Comparison of ENCODE assay signal across 19 cellular contexts in genomic region chr1:226397955-226398636, GRCh38. TPM values are rescaled to one million over a fixed set of nuclear protein-coding genes. Genes with fewer than 3 reads are reported as not detected.
DNase-seq lines count a peak whose midpoint lies in the region; ATAC-seq and TF ChIP-seq lines count a peak whose summit lies in the region.
"Had no signal": no experiment of that assay in that cellular context is flagged by ENCODE, and none has a peak within 500 bp of the region (broad histone marks: within the 10 kb centered on the region; RNA-seq: fewer than 3 reads in every experiment).

No MANE protein-coding gene starts in this region.

- H3K27ac Mint-ChIP-seq in H9 (peak overlapping the region; percentile 49 to 73 (median 61); a peak in 5 of 7 replicates), progenitor cell of endocrine pancreas (peak overlapping the region; percentile 43)
- H3K27ac Mint-ChIP-seq in naive thymus-derived CD4-positive, alpha-beta T cell, result peak overlapping the region in 1 of 9 donors; percentile 10
- H3K27ac Mint-ChIP-seq: CD8-positive, alpha-beta T cell had no signal

- no peak overlapping the region for H3K4ac ChIP-seq in H9 (ENCODE audit: low read depth, low read length)

- H3K18ac ChIP-seq in H9 (ENCODE audit: insufficient read length, low read depth, low read length), result no peak overlapping the region

- H3K79me1 ChIP-seq in H9 (ENCODE audit: insufficient read depth, low read depth, low read length, poor library complexity, severe bottlenecking), result peaks cover 18% of the 10 kb centered on the region

- H3K9me3 Mint-ChIP-seq in H9, result no peaks in the 10 kb centered on the region
- H3K9me3 Mint-ChIP-seq in progenitor cell of endocrine pancreas (ENCODE audit: low read depth), result no peaks in the 10 kb centered on the region
- H3K9me3 Mint-ChIP-seq in naive thymus-derived CD4-positive, alpha-beta T cell, result no peaks in the 10 kb centered on the region
- H3K9me3 Mint-ChIP-seq: CD8-positive, alpha-beta T cell had no signal

- no peak overlapping the region for H3K4me3 ChIP-seq in BLaER1
- no peak overlapping the region for H3K4me3 ChIP-seq in hepatocyte
- no peak overlapping the region for H3K4me3 ChIP-seq in naive thymus-derived CD4-positive, alpha-beta T cell (ENCODE audit: low read length)
- H3K4me3 ChIP-seq: GM23248, Peyer's patch had no signal

- H2AK5ac ChIP-seq in H9 (ENCODE audit: insufficient read length, low read length), result no peak overlapping the region

- no peak overlapping the region for H2BK5ac ChIP-seq in H9 (ENCODE audit: insufficient read length, low read length)

- H3K27ac ChIP-seq in BLaER1, result no peak overlapping the region
- no peak overlapping the region for H3K27ac ChIP-seq in H9 (ENCODE audit: insufficient read length, low read depth, low read length)
- peak overlapping the region; percentile 40 for H3K27ac ChIP-seq in hepatocyte
- no peak overlapping the region for H3K27ac ChIP-seq in naive thymus-derived CD4-positive, alpha-beta T cell (ENCODE audit: low read depth, low read length)
- H3K27ac ChIP-seq: GM23248, Peyer's patch had no signal

- no peak overlapping the region for H2AFZ ChIP-seq in H9 (ENCODE audit: low read length)
- H2AFZ ChIP-seq in hepatocyte, result no peak overlapping the region
- H2AFZ ChIP-seq: GM23248 had no signal

- no peak overlapping the region for H4K91ac ChIP-seq in H9 (ENCODE audit: insufficient read length, low read depth, low read length)

- H4K20me1 ChIP-seq in BLaER1 (peaks cover 100% of the 10 kb centered on the region), H9 (ENCODE audit: control insufficient read depth, insufficient read depth, insufficient read length) (peaks cover 2% of the 10 kb centered on the region), hepatocyte (ENCODE audit: insufficient read depth, poor library complexity, severe bottlenecking) (peaks cover 2% of the 10 kb centered on the region)

- H4K8ac ChIP-seq in H9 (replicated peaks; ENCODE audit: insufficient read length, low read depth, low read length), result no peak overlapping the region

- DNase-seq in H9 (no peak), hepatocyte (ENCODE audit: low spot score) (no peak), progenitor cell of endocrine pancreas (ENCODE audit: low spot score, unreplicated experiment) (no peak), islet precursor cell (no peak)
- no peak for DNase-seq in naive thymus-derived CD4-positive, alpha-beta T cell
- DNase-seq: ACHN; CD8-positive, alpha-beta T cell; DND-41; GF-D8; GM23248; Karpas-422; NCI-H1105 treated with DMSO at 0.1 percent for 48 hours; NCI-H187 treated with DMSO at 0.1 percent for 48 hours; NCI-H446; Peyer's patch; SHP77 had no signal

- H3K23me2 ChIP-seq in H9 (ENCODE audit: insufficient read length, low read depth, low read length, poor library complexity, severe bottlenecking), result no peaks in the 10 kb centered on the region

- H3K36me3 Mint-ChIP-seq in H9 (ENCODE audit: insufficient read depth in 1 of 3, low read depth in 3 of 3) (peaks cover 51 to 92% (median 90%) of the 10 kb centered on the region in 3 experiments; a peak in 6 of 7 replicates), progenitor cell of endocrine pancreas (ENCODE audit: insufficient read depth) (peaks cover 40% of the 10 kb centered on the region)
- H3K36me3 Mint-ChIP-seq in naive thymus-derived CD4-positive, alpha-beta T cell, result peaks cover 9 to 81% (median 44%) of the 10 kb centered on the region in 5 donors

- H3K27me3 Mint-ChIP-seq in H9 (ENCODE audit: low read depth), result no peaks in the 10 kb centered on the region
- no peaks in the 10 kb centered on the region for H3K27me3 Mint-ChIP-seq in progenitor cell of endocrine pancreas
- no peaks in the 10 kb centered on the region for H3K27me3 Mint-ChIP-seq in naive thymus-derived CD4-positive, alpha-beta T cell

- no peak overlapping the region for H3K56ac ChIP-seq in H9 (ENCODE audit: insufficient read length, low read depth, low read length)

- H3K27me3 ChIP-seq in BLaER1 (no peaks in the 10 kb centered on the region), H9 (ENCODE audit: insufficient read depth, low read length) (no peaks in the 10 kb centered on the region), hepatocyte (no peaks in the 10 kb centered on the region)
- no peaks in the 10 kb centered on the region for H3K27me3 ChIP-seq in naive thymus-derived CD4-positive, alpha-beta T cell (ENCODE audit: control insufficient read depth in 2 of 2, insufficient read depth in 2 of 2, low read length in 2 of 2)
- H3K27me3 ChIP-seq: Peyer's patch had no signal

- H2BK120ac ChIP-seq in H9 (ENCODE audit: low read depth, low read length, poor library complexity, severe bottlenecking), result no peak overlapping the region

- POLR2A ChIA-PET in naive thymus-derived CD4-positive, alpha-beta T cell (lab: Charles Lee), result no interaction called here

- no peak overlapping the region for H3K14ac ChIP-seq in H9 (ENCODE audit: insufficient read depth, low read length)

- H4K5ac ChIP-seq in H9 (ENCODE audit: insufficient read length, low read depth, low read length), result no peak overlapping the region

- CTCF ChIA-PET in naive thymus-derived CD4-positive, alpha-beta T cell (lab: Charles Lee), result interaction anchor here (0.6 to 1.4 kb wide), 2 partner anchors 10 to 23 kb away, joined by 3 to 5 read pairs; partner anchors contain the start of gene PARP1

- no peak for ATAC-seq in GM18858 (IDR thresholded peaks at IDR 0.05; ENCODE audit: unreplicated experiment)
- no peak for ATAC-seq in naive thymus-derived CD4-positive, alpha-beta T cell
- no peak for ATAC-seq in HG02885 (IDR thresholded peaks at IDR 0.05; ENCODE audit: poor library complexity, unreplicated experiment)
- ATAC-seq: CD8-positive, alpha-beta T cell had no signal

- no peak overlapping the region for H3K23ac ChIP-seq in H9 (ENCODE audit: insufficient read length, low read depth, low read length)

- H3K9me2 ChIP-seq in hepatocyte (replicated peaks; ENCODE audit: insufficient read depth), result no peaks in the 10 kb centered on the region

- intact Hi-C loops in naive thymus-derived CD4-positive, alpha-beta T cell (cut with micrococcal nuclease), result no loop called here

- H3K4me1 Mint-ChIP-seq in H9 (peaks cover 25 to 31% of the 10 kb centered on the region in 2 experiments), progenitor cell of endocrine pancreas (ENCODE audit: low read depth) (peaks cover 11% of the 10 kb centered on the region)
- peaks cover 35 to 69% (median 60%) of the 10 kb centered on the region in 7 donors for H3K4me1 Mint-ChIP-seq in naive thymus-derived CD4-positive, alpha-beta T cell

- H3K79me2 ChIP-seq in H9 (ENCODE audit: insufficient read depth, low read length) (peaks cover 33% of the 10 kb centered on the region; the same call in 1 of the 2 replicates), hepatocyte (peaks cover 75% of the 10 kb centered on the region)

- no peak for TF ChIP-seq CTCF in H9 (conservative IDR thresholded peaks at IDR 0.05)
- TF ChIP-seq CTCF in hepatocyte (IDR thresholded peaks at IDR 0.05; ENCODE audit: poor library complexity), result no peak
- no peak for TF ChIP-seq CTCF in progenitor cell of endocrine pancreas (IDR thresholded peaks at IDR 0.05; ENCODE audit: unreplicated experiment)

- H2BK12ac ChIP-seq in H9 (ENCODE audit: insufficient read length, low read depth, low read length), result no peak overlapping the region

- WGBS in H9 (ENCODE audit: extremely low coverage, insufficient read length, low lambda C conversion rate), result no CpG with 5 or more reads among the region's 7 CpGs
- 91% methylated on average over 7 of the region's 7 CpGs for WGBS in hepatocyte (ENCODE audit: low lambda C conversion rate, missing lambda C conversion rate)

- no peak overlapping the region for H2BK15ac ChIP-seq in H9 (ENCODE audit: low read depth, low read length)

- H3K36me3 ChIP-seq in BLaER1 (peaks cover 99% of the 10 kb centered on the region), hepatocyte (replicated peaks; ENCODE audit: insufficient read depth, low read depth) (no peaks in the 10 kb centered on the region)
- peaks cover 8 to 65% (median 20%) of the 10 kb centered on the region in 3 experiments for H3K36me3 ChIP-seq in naive thymus-derived CD4-positive, alpha-beta T cell (ENCODE audit: control insufficient read depth in 2 of 3, insufficient read depth in 3 of 3, low read length in 3 of 3)

- 0 out of 2 replicates have a peak overlapping the region, but pooled peaks have one; percentile 23 for H3K4me2 ChIP-seq in BLaER1
- no peak overlapping the region for H3K4me2 ChIP-seq in H9 (ENCODE audit: insufficient read depth, insufficient read length, low read length)
- H3K4me2 ChIP-seq in hepatocyte, result no peak overlapping the region

- H3K4me1 ChIP-seq in BLaER1 (peaks cover 46% of the 10 kb centered on the region), H9 (ENCODE audit: insufficient read depth, low read length) (no peaks in the 10 kb centered on the region; the same call in 1 of the 2 replicates), hepatocyte (ENCODE audit: insufficient read depth) (no peaks in the 10 kb centered on the region)
- no peaks in the 10 kb centered on the region for H3K4me1 ChIP-seq in naive thymus-derived CD4-positive, alpha-beta T cell (ENCODE audit: control insufficient read depth in 2 of 2, insufficient read depth in 2 of 2, low read length in 2 of 2)
- H3K4me1 ChIP-seq: Peyer's patch had no signal

- H3K9me3 ChIP-seq in BLaER1 (no peaks in the 10 kb centered on the region), H9 (ENCODE audit: control insufficient read depth, low read depth, low read length) (no peaks in the 10 kb centered on the region), hepatocyte (ENCODE audit: low read depth) (no peaks in the 10 kb centered on the region)
- H3K9me3 ChIP-seq in naive thymus-derived CD4-positive, alpha-beta T cell (ENCODE audit: control insufficient read depth in 2 of 3, low read length in 3 of 3), result no peaks in the 10 kb centered on the region
- H3K9me3 ChIP-seq: Peyer's patch had no signal

- no peak overlapping the region for H2BK20ac ChIP-seq in H9 (ENCODE audit: low read depth, low read length, poor library complexity, severe bottlenecking)

- no peak overlapping the region for H3K4me3 Mint-ChIP-seq in H9
- H3K4me3 Mint-ChIP-seq in progenitor cell of endocrine pancreas (ENCODE audit: low read depth), result no peak overlapping the region
- peak overlapping the region in 1 of 10 donors; percentile 2 for H3K4me3 Mint-ChIP-seq in naive thymus-derived CD4-positive, alpha-beta T cell
- H3K4me3 Mint-ChIP-seq: CD8-positive, alpha-beta T cell had no signal

- H3K9ac ChIP-seq in BLaER1, result no peak overlapping the region
- H3K9ac ChIP-seq in H9 (ENCODE audit: extremely low read depth, insufficient read length, low read length), result no peak overlapping the region
- H3K9ac ChIP-seq: GM23248 had no signal

- no peak overlapping the region for H3T11ph ChIP-seq in H9 (ENCODE audit: low read length)

RNA-seq across cellular contexts. Expression of gene PARP1, which starts 9.8 kb away (rescaled TPM):
- total RNA-seq in H9 (2021) (331 and 337 TPM in 2 replicates), hepatocyte (61.9 and 93.0 TPM in 2 replicates), progenitor cell of endocrine pancreas (153 and 159 TPM in 2 replicates)
- 59.7 and 65.5 TPM in 2 replicates for polyA plus RNA-seq in hepatocyte
- 100 to 1,000 TPM in 2 of 5 experiments, 10 to 100 TPM in 3; 63.6 to 165 (median 89.3) TPM for total RNA-seq in naive thymus-derived CD4-positive, alpha-beta T cell
- polyA plus RNA-seq in naive thymus-derived CD4-positive, alpha-beta T cell, result 10 to 100 TPM; 85.6 to 95.1 TPM
